Comparison of ENCODE assay signal across 25 cellular contexts in genomic region chr1:3026581-3027511, GRCh38. TPM values are rescaled to one million over a fixed set of nuclear protein-coding genes. Genes with fewer than 3 reads are reported as not detected.
DNase-seq lines count a peak whose midpoint lies in the region; ATAC-seq and TF ChIP-seq lines count a peak whose summit lies in the region.
"Had no signal": no experiment of that assay in that cellular context is flagged by ENCODE, and none has a peak within 500 bp of the region (broad histone marks: within the 10 kb centered on the region; RNA-seq: fewer than 3 reads in every experiment).

No MANE protein-coding gene starts in this region.

- TF ChIP-seq POLR2A in spleen (IDR thresholded peaks at IDR 0.05) = no peak

- no peaks in the 10 kb centered on the region for H3K9me3 Mint-ChIP-seq in natural killer cell treated with Interleukin-12 subunit alpha and Interleukin-12 subunit beta and Interleukin-15 and Interleukin-18, amount 100 ng/mL, for 72 hours
- H3K9me3 Mint-ChIP-seq in natural killer cell = no peaks in the 10 kb centered on the region
- H3K9me3 Mint-ChIP-seq: CD8-positive, alpha-beta T cell had no signal

- H3K27ac ChIP-seq in spleen = no peak overlapping the region
- H3K27ac ChIP-seq: 22Rv1; BLaER1 treated with 17β-estradiol and CSF1 and Interleukin-3, amounts not matched to agents 10 nM and 100 nM; KMS-11; SJSA1 had no signal

- H3K4me3 Mint-ChIP-seq in natural killer cell treated with Interleukin-12 subunit alpha and Interleukin-12 subunit beta and Interleukin-15 and Interleukin-18, amount 100 ng/mL, for 72 hours = no peak overlapping the region
- H3K4me3 Mint-ChIP-seq in natural killer cell = no peak overlapping the region
- H3K4me3 Mint-ChIP-seq: CD8-positive, alpha-beta T cell had no signal

- DNase-seq in activated CD4-positive, CD25-positive, alpha-beta regulatory T cell treated with anti-CD3 and anti-CD28 coated beads, Interleukin-2, amount 50 U/mL, for 72 hours = peak; percentile 13
- DNase-seq in natural killer cell treated with Interleukin-12 subunit alpha and Interleukin-12 subunit beta and Interleukin-15 and Interleukin-18, amount 100 ng/mL, for 72 hours (ENCODE audit: low spot score) = peak; percentile 32
- DNase-seq in natural killer cell (no peak), spleen (peak; percentile 20), Kasumi-1 (lab: John Stamatoyannopoulos, UW) (no peak)
- DNase-seq: ACHN, GOT3, HCEC 1CT, IMR-90, NCI-H1694, NCI-H2081, NCI-H2171, NCI-H524 treated with DMSO at 0.1 percent for 48 hours had no signal

- no peaks in the 10 kb centered on the region for H3K27me3 Mint-ChIP-seq in natural killer cell treated with Interleukin-12 subunit alpha and Interleukin-12 subunit beta and Interleukin-15 and Interleukin-18, amount 100 ng/mL, for 72 hours
- no peaks in the 10 kb centered on the region for H3K27me3 Mint-ChIP-seq in natural killer cell (ENCODE audit: low read depth in 2 of 2)

- no peak for ATAC-seq in activated CD4-positive, CD25-positive, alpha-beta regulatory T cell treated with anti-CD3 and anti-CD28 coated beads, Interleukin-2, amount 50 U/mL, for 24 hours
- ATAC-seq in natural killer cell treated with Interleukin-12 subunit alpha and Interleukin-12 subunit beta and Interleukin-15 and Interleukin-18, amount 100 ng/mL, for 72 hours = no peak
- ATAC-seq in natural killer cell (no peak), HG03039 (IDR thresholded peaks at IDR 0.05; ENCODE audit: unreplicated experiment) (no peak), HG02623 (IDR thresholded peaks at IDR 0.05; ENCODE audit: unreplicated experiment) (no peak)
- ATAC-seq: CD8-positive, alpha-beta T cell; Right ventricle myocardium inferior had no signal

- no peak overlapping the region for H3K4me3 ChIP-seq in spleen
- H3K4me3 ChIP-seq: BLaER1 treated with 17β-estradiol and CSF1 and Interleukin-3, amounts not matched to agents 10 nM and 100 nM; SJSA1 had no signal

- TF ChIP-seq CTCF in natural killer cell (IDR thresholded peaks at IDR 0.05) (no peak), spleen (IDR thresholded peaks at IDR 0.05 in 8 of 11, conservative IDR thresholded peaks at IDR 0.05 in 3 of 11) (no peak)

- H3K4me1 ChIP-seq in spleen = no peaks in the 10 kb centered on the region
- H3K4me1 ChIP-seq: SJSA1 had no signal

- no peaks in the 10 kb centered on the region for H3K36me3 ChIP-seq in spleen
- H3K36me3 ChIP-seq: BLaER1 treated with 17β-estradiol and CSF1 and Interleukin-3, amounts not matched to agents 10 nM and 100 nM; SJSA1 had no signal

- WGBS in spleen, 5 donors = 67 to 84% (median 77%) methylated on average over 10 to 11 of the region's 11 CpGs

- intact Hi-C loops in natural killer cell (cut with micrococcal nuclease) (no loop called here), spleen (cut with DNase I; ENCODE audit: low total_unique reads) (no loop called here)

- H3K9me3 ChIP-seq in spleen = no peaks in the 10 kb centered on the region
- H3K9me3 ChIP-seq: SJSA1 had no signal

- H3K27ac Mint-ChIP-seq in natural killer cell treated with Interleukin-12 subunit alpha and Interleukin-12 subunit beta and Interleukin-15 and Interleukin-18, amount 100 ng/mL, for 72 hours = no peak overlapping the region
- H3K27ac Mint-ChIP-seq in natural killer cell = no peak overlapping the region
- H3K27ac Mint-ChIP-seq: CD8-positive, alpha-beta T cell had no signal

- no peaks in the 10 kb centered on the region for H3K4me1 Mint-ChIP-seq in natural killer cell treated with Interleukin-12 subunit alpha and Interleukin-12 subunit beta and Interleukin-15 and Interleukin-18, amount 100 ng/mL, for 72 hours (ENCODE audit: low read depth in 2 of 2)
- no peaks in the 10 kb centered on the region for H3K4me1 Mint-ChIP-seq in natural killer cell

- peaks cover 0 to 44% (median 20%) of the 10 kb centered on the region in 7 donors for H3K27me3 ChIP-seq in spleen (replicated peaks in 1 of 7)
- H3K27me3 ChIP-seq: SJSA1 had no signal

- H3K36me3 Mint-ChIP-seq in natural killer cell treated with Interleukin-12 subunit alpha and Interleukin-12 subunit beta and Interleukin-15 and Interleukin-18, amount 100 ng/mL, for 72 hours = no peaks in the 10 kb centered on the region
- no peaks in the 10 kb centered on the region for H3K36me3 Mint-ChIP-seq in natural killer cell
- H3K36me3 Mint-ChIP-seq: CD8-positive, alpha-beta T cell had no signal

RNA-seq across cellular contexts. Expression of gene ACTRT2, which starts 5.6 kb away (rescaled TPM):
- total RNA-seq in natural killer cell treated with Interleukin-12 subunit alpha and Interleukin-12 subunit beta and Interleukin-15 and Interleukin-18, amount 100 ng/mL, for 72 hours = not detected
- total RNA-seq in natural killer cell (not detected), spleen (not detected)
- polyA plus RNA-seq in spleen = not detected
- total RNA-seq: CD8-positive, alpha-beta T cell; Daoy; IMR-90; MCF 10A; OCI-LY7; Right ventricle myocardium inferior; SJSA1 had no signal
- polyA plus RNA-seq: IMR-90 had no signal

RNA-seq across cellular contexts. Expression of gene PRDM16, which starts 42.2 kb away (rescaled TPM):
- total RNA-seq in natural killer cell treated with Interleukin-12 subunit alpha and Interleukin-12 subunit beta and Interleukin-15 and Interleukin-18, amount 100 ng/mL, for 72 hours = not detected
- total RNA-seq in natural killer cell (under 1 TPM in 2 of 3 donors, not detected in 1; 0.25 to 0.64 TPM), spleen (1 to 10 TPM in 6 of 7 donors, under 1 TPM in 1; 0.51 to 3.2 (median 1.7) TPM)
- under 1 TPM; 0.43 to 0.99 (median 0.44) TPM for polyA plus RNA-seq in spleen
- total RNA-seq: CD8-positive, alpha-beta T cell; IMR-90; MCF 10A; OCI-LY7 had no signal

Comparison
In these comparisons a context has a peak if more than half of its experiments do, and no peak if none do; other contexts are left out.
1. DNase-seq: peak in activated CD4-positive, CD25-positive, alpha-beta regulatory T cell treated with anti-CD3 and anti-CD28 coated beads, Interleukin-2, amount 50 U/mL, for 72 hours (single experiment), natural killer cell treated with Interleukin-12 subunit alpha and Interleukin-12 subunit beta and Interleukin-15 and Interleukin-18, amount 100 ng/mL, for 72 hours (single experiment) and spleen (single experiment); none in natural killer cell (single experiment) and Kasumi-1 (0 of 2).